Comparison of ENCODE assay signal across 26 cellular contexts in the genomic region with DNA sequence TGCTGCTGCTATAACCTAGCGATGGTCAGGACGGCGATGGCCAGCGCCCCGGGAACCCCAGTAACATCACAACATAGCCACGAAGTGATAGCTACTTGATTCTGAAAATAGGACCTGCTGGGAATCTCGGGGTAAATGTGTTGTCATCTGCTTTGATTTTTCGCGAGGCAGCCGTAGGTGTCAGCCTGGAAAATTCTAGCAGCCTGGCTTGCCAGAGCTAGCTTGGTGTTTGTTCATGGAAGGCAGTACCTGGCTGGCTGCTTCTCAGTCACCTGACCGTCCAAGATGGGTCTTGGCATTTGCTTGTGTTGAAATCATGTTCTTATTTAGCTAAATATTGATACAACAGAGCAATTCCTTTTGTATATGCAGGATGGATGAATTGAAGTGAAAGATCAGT.
DNase-seq lines count a peak whose midpoint lies in the region; ATAC-seq and TF ChIP-seq lines count a peak whose summit lies in the region.
"Had no signal": no experiment of that assay in that cellular context is flagged by ENCODE, and none has a peak within 500 bp of the region (broad histone marks: within the 10 kb centered on the region; RNA-seq: fewer than 3 reads in every experiment).

No MANE protein-coding gene starts in this region.

- no TSS peak for BruUV-seq in IMR-90 (replicated peaks; lab: Mats Ljungman, UMichigan)

- no peak for ATAC-seq in IMR-90 (ENCODE audit: low read depth)
- peak; percentile 45 for ATAC-seq in left lobe of liver
- no peak for ATAC-seq in GM18511 (IDR thresholded peaks at IDR 0.05; ENCODE audit: unreplicated experiment)
- no peak for ATAC-seq in HG03442 (IDR thresholded peaks at IDR 0.05; ENCODE audit: unreplicated experiment)
- ATAC-seq in GM19467 (IDR thresholded peaks at IDR 0.05; ENCODE audit: unreplicated experiment), result no peak
- ATAC-seq: activated CD8-positive, alpha-beta memory T cell treated with anti-CD3 and anti-CD28 coated beads, Interleukin-2, amount 10 ng/mL, durations not matched to agents 7 days and 5 days; activated naive CD8-positive, alpha-beta T cell treated with anti-CD3 and anti-CD28 coated beads, Interleukin-2, amount 50 U/mL, for 24 hours; GM12878 had no signal

- POLR2A ChIA-PET in IMR-90 (lab: Charles Lee; ENCODE audit: unreplicated experiment), result no interaction called here

- no peak overlapping the region for H3K9ac ChIP-seq in IMR-90 (ENCODE audit: low read depth, low read length)
- H3K9ac ChIP-seq: GM23248 had no signal

- H3K27me3 Mint-ChIP-seq in brain, result peaks cover 1% of the 10 kb centered on the region
- H3K27me3 Mint-ChIP-seq: activated naive CD8-positive, alpha-beta T cell treated with anti-CD3 and anti-CD28 coated beads, Interleukin-2, amount 50 U/mL, for 24 hours had no signal

- no peak overlapping the region for H2BK120ac ChIP-seq in IMR-90 (ENCODE audit: low read depth, low read length)

- H3K27me3 ChIP-seq in IMR-90 (ENCODE audit: control insufficient read depth, insufficient read depth, low read length), result no peaks in the 10 kb centered on the region
- H3K27me3 ChIP-seq in stomach, result no peaks in the 10 kb centered on the region
- H3K27me3 ChIP-seq: Peyer's patch, upper lobe of left lung had no signal

- intact Hi-C loops in IMR-90 (cut with micrococcal nuclease) (no loop called here), stomach (cut with DNase I; ENCODE audit: low total_unique reads) (no loop called here)

- no peak overlapping the region for H3K4ac ChIP-seq in IMR-90 (ENCODE audit: low read depth, low read length)

- peaks cover 7% of the 10 kb centered on the region; the same call in 1 of the 2 replicates for H4K20me1 ChIP-seq in IMR-90 (ENCODE audit: insufficient read depth, low read length)

- H4K5ac ChIP-seq in IMR-90 (ENCODE audit: low read depth, low read length), result no peak overlapping the region

- no peak overlapping the region for H2AK5ac ChIP-seq in IMR-90 (ENCODE audit: low read depth, low read length)

- H2AK9ac ChIP-seq in IMR-90 (replicated peaks; ENCODE audit: low read depth, low read length, poor library complexity), result peak overlapping the region; percentile 19

- no peak for TF ChIP-seq RAD21 in IMR-90 (IDR thresholded peaks at IDR 0.05; ENCODE audit: low read length)

- DNase-seq in IMR-90 (no peak), left lobe of liver (ENCODE audit: low spot score) (no peak), stomach (peak; percentile 50)
- DNase-seq: activated CD4-positive, alpha-beta T cell treated with anti-CD3 and anti-CD28 coated beads, Interleukin-2, amount 50 U/mL, for 1 hour; activated CD8-positive, alpha-beta memory T cell treated with anti-CD3 and anti-CD28 coated beads, Interleukin-2, amount 10 ng/mL, durations not matched to agents 7 days and 5 days; activated naive CD8-positive, alpha-beta T cell treated with anti-CD3 and anti-CD28 coated beads, Interleukin-2, amount 50 U/mL, for 24 hours; activated T-cell treated with anti-CD3 and anti-CD28 coated beads, Interleukin-2, amount 50 U/mL, for 48 hours; CD4-positive, alpha-beta T cell; effector memory CD4-positive, alpha-beta T cell; erythroblast; GM23248; NCI-H1417 treated with DMSO at 0.1 percent for 48 hours; NCI-H510A treated with DMSO at 0.1 percent for 48 hours; Peyer's patch; stimulated activated CD4-positive, alpha-beta T cell treated with anti-CD3 and anti-CD28 coated beads, Interleukin-1b, Interleukin-23, amount 100 ng/mL, for 48 hours; SW 1271; T1000; upper lobe of left lung had no signal

- H2BK20ac ChIP-seq in IMR-90 (ENCODE audit: low read depth, low read length), result no peak overlapping the region

- no peak overlapping the region for H3K56ac ChIP-seq in IMR-90 (ENCODE audit: extremely low read depth, insufficient read depth, low read length)

- H3K4me3 ChIP-seq in IMR-90 (ENCODE audit: insufficient read depth, low read depth, low read length), result no peak overlapping the region
- H3K4me3 ChIP-seq in stomach, result no peak overlapping the region
- H3K4me3 ChIP-seq: GM12878, GM23248, Peyer's patch, smooth muscle cell, upper lobe of left lung had no signal

- H3K4me1 Mint-ChIP-seq in brain, result peaks cover 91% of the 10 kb centered on the region
- H3K4me1 Mint-ChIP-seq: activated CD8-positive, alpha-beta memory T cell treated with anti-CD3 and anti-CD28 coated beads, Interleukin-2, amount 10 ng/mL, durations not matched to agents 7 days and 5 days; activated naive CD8-positive, alpha-beta T cell treated with anti-CD3 and anti-CD28 coated beads, Interleukin-2, amount 50 U/mL, for 24 hours; memory B cell had no signal

- no peak overlapping the region for H2BK5ac ChIP-seq in IMR-90 (ENCODE audit: low read depth, low read length, poor library complexity, severe bottlenecking)

- CTCF ChIA-PET in IMR-90 (lab: Yijun Ruan, JAX), result interaction anchor here (0.6 kb wide), 1 partner anchor 120 kb away, joined by 8 read pairs; no protein-coding TSS in a partner anchor

- H3K27ac ChIP-seq in IMR-90 (ENCODE audit: insufficient read depth, low read length) (no peak overlapping the region), stomach (peak overlapping the region in 1 of 5 donors; percentile 9)
- H3K27ac ChIP-seq: GM23248, HL-60, Peyer's patch, upper lobe of left lung had no signal

- H3K9me3 ChIP-seq in IMR-90 (ENCODE audit: control insufficient read depth, insufficient read depth, low read length) (no peaks in the 10 kb centered on the region), stomach (no peaks in the 10 kb centered on the region)
- H3K9me3 ChIP-seq: Peyer's patch, upper lobe of left lung had no signal

- no CpG with 5 or more reads among the region's 11 CpGs for WGBS in IMR-90 (ENCODE audit: extremely low coverage in 2 of 2, insufficient read length in 1 of 2), 2 experiments
- 71 to 84% (median 76%) methylated on average over 11 of the region's 11 CpGs for WGBS in stomach, 5 donors

- H3K4me2 ChIP-seq in IMR-90 (ENCODE audit: low read depth, low read length), result no peak overlapping the region
- H3K4me2 ChIP-seq: smooth muscle cell had no signal

- H4K91ac ChIP-seq in IMR-90 (ENCODE audit: insufficient read depth, low read depth, low read length), result no peak overlapping the region

- H4K8ac ChIP-seq in IMR-90 (ENCODE audit: low read depth in 2 of 2, low read length in 2 of 2), result no peak overlapping the region

- H2AFZ ChIP-seq in IMR-90 (replicated peaks; ENCODE audit: low read length, poor library complexity), result no peak overlapping the region
- H2AFZ ChIP-seq: GM23248 had no signal

- peak overlapping the region; percentile 47 to 98 (median 66) for H3K27ac Mint-ChIP-seq in brain
- H3K27ac Mint-ChIP-seq: activated CD8-positive, alpha-beta memory T cell treated with anti-CD3 and anti-CD28 coated beads, Interleukin-2, amount 10 ng/mL, durations not matched to agents 7 days and 5 days; activated naive CD8-positive, alpha-beta T cell treated with anti-CD3 and anti-CD28 coated beads, Interleukin-2, amount 50 U/mL, for 24 hours; CD4-positive, alpha-beta T cell; memory B cell had no signal

- H3K14ac ChIP-seq in IMR-90 (replicated peaks; ENCODE audit: low read depth, low read length), result no peak overlapping the region

- peaks cover 15% of the 10 kb centered on the region for H3K36me3 Mint-ChIP-seq in brain
- H3K36me3 Mint-ChIP-seq: activated CD8-positive, alpha-beta memory T cell treated with anti-CD3 and anti-CD28 coated beads, Interleukin-2, amount 10 ng/mL, durations not matched to agents 7 days and 5 days; memory B cell had no signal

- in situ Hi-C loops in IMR-90 (cut with MboI; ENCODE audit: low sequenced_read_pairs), result no loop called here

- H3K36me3 ChIP-seq in IMR-90 (ENCODE audit: control insufficient read depth, insufficient read depth, low read length), result no peaks in the 10 kb centered on the region
- H3K36me3 ChIP-seq in stomach, result peaks cover 0 to 9% (median 4%) of the 10 kb centered on the region in 4 donors
- H3K36me3 ChIP-seq: Peyer's patch had no signal

- H3K9me1 ChIP-seq in IMR-90 (ENCODE audit: insufficient read depth, low read length), result peaks cover 9% of the 10 kb centered on the region

- TF ChIP-seq POLR2A in IMR-90 (IDR thresholded peaks at IDR 0.05; ENCODE audit: low read depth, low read length) (no peak), stomach (IDR thresholded peaks at IDR 0.05) (no peak)

- no peak overlapping the region for H3K18ac ChIP-seq in IMR-90 (ENCODE audit: low read depth, low read length)

- no peak for TF ChIP-seq CTCF in IMR-90 (conservative IDR thresholded peaks at IDR 0.05; ENCODE audit: low read depth, low read length)
- TF ChIP-seq CTCF in brain (conservative IDR thresholded peaks at IDR 0.05), result no peak
- TF ChIP-seq CTCF in stomach (IDR thresholded peaks at IDR 0.05), result no peak

- dilution Hi-C loops in IMR-90 (cut with HindIII; ENCODE audit: low sequenced_read_pairs, unreplicated experiment), result no loop called here

- H3K4me3 Mint-ChIP-seq in brain, result peak overlapping the region in 4 of 5 experiments; percentile 5 to 35 (median 19)
- H3K4me3 Mint-ChIP-seq: activated CD8-positive, alpha-beta memory T cell treated with anti-CD3 and anti-CD28 coated beads, Interleukin-2, amount 10 ng/mL, durations not matched to agents 7 days and 5 days; activated naive CD8-positive, alpha-beta T cell treated with anti-CD3 and anti-CD28 coated beads, Interleukin-2, amount 50 U/mL, for 24 hours; CD4-positive, alpha-beta T cell; memory B cell had no signal

- no peaks in the 10 kb centered on the region for H3K9me3 Mint-ChIP-seq in brain
- H3K9me3 Mint-ChIP-seq: activated naive CD8-positive, alpha-beta T cell treated with anti-CD3 and anti-CD28 coated beads, Interleukin-2, amount 50 U/mL, for 24 hours; CD4-positive, alpha-beta T cell; memory B cell had no signal

- peaks cover 22 to 60% of the 10 kb centered on the region in 2 experiments for H3K79me1 ChIP-seq in IMR-90 (ENCODE audit: low read depth in 1 of 2, low read length in 2 of 2)

- no peak for TF ChIP-seq EP300 in stomach (IDR thresholded peaks at IDR 0.05)

- H2BK15ac ChIP-seq in IMR-90 (ENCODE audit: low read depth, low read length), result no peak overlapping the region

- H3K23ac ChIP-seq in IMR-90 (ENCODE audit: low read depth, low read length), result no peak overlapping the region

- H3K4me1 ChIP-seq in IMR-90 (ENCODE audit: control insufficient read depth, insufficient read depth, low read length) (no peaks in the 10 kb centered on the region; the same call in 1 of the 2 replicates), stomach (peaks cover 0 to 42% (median under 1%) of the 10 kb centered on the region in 4 donors)

TF ChIP-seq in IMR-90, 13 proteins besides CTCF, POLR2A, EP300 and RAD21:
- TF ChIP-seq FOS (IDR thresholded peaks at IDR 0.05; ENCODE audit: low read depth, low read length), result no peak
- TF ChIP-seq SMC3 (IDR thresholded peaks at IDR 0.05; ENCODE audit: low read depth, low read length), result no peak
